In genomic region chr2:207166349-207167128, GRCh38 we compare ENCODE assay signal across 8 cellular contexts. TPM values are rescaled to one million over a fixed set of nuclear protein-coding genes. Genes with fewer than 3 reads are reported as not detected.
DNase-seq lines count a peak whose midpoint lies in the region; ATAC-seq and TF ChIP-seq lines count a peak whose summit lies in the region.

No MANE protein-coding gene starts in this region.

- H3F3A ChIP-seq in neural cell (ENCODE audit: insufficient read depth, low read length, poor library complexity, severe bottlenecking), result peaks cover 20% of the 10 kb centered on the region

- intact Hi-C loops in testis (cut with DNase I; ENCODE audit: low total_unique reads), result no loop called here

- WGBS in testis, 2 donors, result 0 to 4% methylated on average over 28 to 74 of the region's 89 CpGs

- peak; percentile 88 for TF ChIP-seq POLR2A in testis (IDR thresholded peaks at IDR 0.05)

- H3K36me3 ChIP-seq in HUES6 (ENCODE audit: control insufficient read depth, insufficient read depth, low read length) (0 out of 2 replicates have a peak, but pooled peaks cover 3% of the 10 kb centered on the region), neural cell (ENCODE audit: insufficient read depth, low read length) (no peaks in the 10 kb centered on the region), testis (ENCODE audit: low read depth, missing control alignments) (no peaks in the 10 kb centered on the region)

- POLR2A ChIA-PET in RWPE1 (lab: Yijun Ruan, JAX; ENCODE audit: low non-redundant PET), result interaction anchor here (0.7 to 1.8 kb wide), 7 partner anchors 10 to 171 kb away, joined by 3 to 19 read pairs (median 5); no protein-coding TSS in a partner anchor

- H3K4me1 ChIP-seq in HUES6 (ENCODE audit: control insufficient read depth, insufficient read depth, low read length), result peaks cover 44% of the 10 kb centered on the region
- H3K4me1 ChIP-seq in testis, result peaks cover 19% of the 10 kb centered on the region

- H3K9ac ChIP-seq in HUES6 (ENCODE audit: low read length), result peak overlapping the region; percentile 100
- peak overlapping the region; percentile 99 for H3K9ac ChIP-seq in neural cell (ENCODE audit: low read length)

- peak; percentile 59 for DNase-seq in DMS79 (lab: John Stamatoyannopoulos, UW)
- DNase-seq in RWPE1 (ENCODE audit: low spot score), result peak; percentile 60
- DNase-seq in activated gamma-delta T cell treated with anti-CD3 and anti-CD28 coated beads, Interleukin-2, amount 50 U/mL, for 16 hours (ENCODE audit: low read depth), result peak; percentile 42
- DNase-seq in foreskin fibroblast, result peak; percentile 79 to 90
- peak; percentile 71 for DNase-seq in testis

- TF ChIP-seq CTCF in RWPE1 (conservative IDR thresholded peaks at IDR 0.05; ENCODE audit: low read depth) (peak; percentile 25; the same call in 1 of the 2 replicates), foreskin fibroblast (IDR thresholded peaks at IDR 0.05; ENCODE audit: low read depth, low read length) (no peak), neural cell (IDR thresholded peaks at IDR 0.05; ENCODE audit: poor library complexity, severe bottlenecking) (peak; percentile 62), testis (IDR thresholded peaks at IDR 0.05) (peak; percentile 16 to 56 (median 19))

- CTCF ChIA-PET in RWPE1 (lab: Yijun Ruan, JAX), result interaction anchor here (0.6 to 1.8 kb wide), 2 partner anchors 74 to 137 kb away, joined by 4 to 6 read pairs; no protein-coding TSS in a partner anchor

- peak overlapping the region; percentile 74 for H3K4me3 ChIP-seq in HUES6 (ENCODE audit: low read depth, low read length)
- peak overlapping the region; percentile 64 to 69 for H3K4me3 ChIP-seq in foreskin fibroblast (ENCODE audit: low read depth in 1 of 2, low read length in 2 of 2)
- H3K4me3 ChIP-seq in neural cell (ENCODE audit: low read length), result peak overlapping the region; percentile 80
- peak overlapping the region; percentile 90 to 91 for H3K4me3 ChIP-seq in testis

- H3K9me3 ChIP-seq in HUES6 (ENCODE audit: control insufficient read depth, insufficient read depth, low read depth, low read length) (no peaks in the 10 kb centered on the region), neural cell (ENCODE audit: low read length) (peaks cover 3% of the 10 kb centered on the region), testis (no peaks in the 10 kb centered on the region)

- peaks cover 53% of the 10 kb centered on the region for H3K79me2 ChIP-seq in neural cell (replicated peaks; ENCODE audit: insufficient read depth, low read length)

- no peak overlapping the region for H2AFZ ChIP-seq in neural cell (ENCODE audit: low read depth, low read length)

- no peaks in the 10 kb centered on the region for H4K20me1 ChIP-seq in neural cell (ENCODE audit: insufficient read depth)

- H3K27me3 ChIP-seq in HUES6 (ENCODE audit: control insufficient read depth, insufficient read depth, low read length), result no peaks in the 10 kb centered on the region
- no peaks in the 10 kb centered on the region for H3K27me3 ChIP-seq in neural cell (ENCODE audit: insufficient read depth, low read depth, low read length)
- H3K27me3 ChIP-seq in testis, result no peaks in the 10 kb centered on the region

- H3K27ac ChIP-seq in HUES6 (ENCODE audit: low read depth, low read length) (peak overlapping the region; percentile 99), RWPE1 (peak overlapping the region; percentile 98), neural cell (ENCODE audit: low read length) (peak overlapping the region; percentile 99), testis (peak overlapping the region; percentile 100)

- TF ChIP-seq RAD21 in neural cell (conservative IDR thresholded peaks at IDR 0.05), result peak; percentile 63

- no peaks in the 10 kb centered on the region for H3K9me2 ChIP-seq in neural cell (ENCODE audit: insufficient read depth, low read length)

- H3K4me2 ChIP-seq in neural cell (ENCODE audit: low read length), result peak overlapping the region; percentile 72

- peak; percentile 48 for ATAC-seq in GM21515 (IDR thresholded peaks at IDR 0.05; ENCODE audit: unreplicated experiment)

- peak; percentile 74 for TF ChIP-seq EP300 in neural cell (conservative IDR thresholded peaks at IDR 0.05; ENCODE audit: poor library complexity, severe bottlenecking)

TF ChIP-seq in neural cell, 6 proteins besides CTCF, POLR2A, EP300 and RAD21:
- TF ChIP-seq POLR2AphosphoS5 (IDR thresholded peaks at IDR 0.05), result peak; percentile 94
- peak; percentile 73 for TF ChIP-seq SMC3 (conservative IDR thresholded peaks at IDR 0.05; ENCODE audit: poor library complexity)
- TF ChIP-seq MXI1 (conservative IDR thresholded peaks at IDR 0.05; ENCODE audit: poor library complexity, severe bottlenecking), result peak; percentile 6
- TF ChIP-seq TAF1 (IDR thresholded peaks at IDR 0.05; ENCODE audit: low read depth), result peak; percentile 76
- no peak for TF ChIP-seq EZH2 (IDR thresholded peaks at IDR 0.05; ENCODE audit: borderline replicate concordance, insufficient read depth, low read length, poor library complexity, severe bottlenecking)
- TF ChIP-seq REST (IDR thresholded peaks at IDR 0.05; ENCODE audit: borderline replicate concordance), result peak; percentile 91

RNA-seq across cellular contexts. Expression of gene KLF7, which starts 0.8 kb away (rescaled TPM):
- polyA plus RNA-seq in neural cell (28.1 and 31.5 TPM in 2 replicates), testis (ENCODE audit: insufficient read depth, low read depth, low replicate concordance) (15.1 TPM)
- 102 and 141 TPM in 2 replicates for polyA minus RNA-seq in neural cell
- total RNA-seq in testis, result 10 to 100 TPM; 21.1 to 23.2 TPM

Comparison
In these comparisons a context has a peak if more than half of its experiments do, and no peak if none do; other contexts are left out.
1. Peak in every context shown above with its lines: DNase-seq, ATAC-seq, H3K4me3 ChIP-seq and H3K27ac ChIP-seq.